26 cellular contexts compared by ENCODE assay signal in genomic region chr5:45417285-45417996, GRCh38.
"Had no signal": no experiment of that assay in that cellular context is flagged by ENCODE, and none has a peak within 500 bp of the region (broad histone marks: within the 10 kb centered on the region; RNA-seq: fewer than 3 reads in every experiment).

No MANE protein-coding gene starts in this region.

- ATAC-seq: activated CD8-positive, alpha-beta T cell treated with anti-CD3 and anti-CD28 coated beads, Interleukin-2, amount 10 ng/mL, durations not matched to agents 7 days and 5 days; K562; T-helper 17 cell; WTC11 had no signal

- H3K27ac ChIP-seq: adrenal gland, breast epithelium had no signal

- H3K9me3 ChIP-seq: adrenal gland, breast epithelium had no signal

- H3K36me3 ChIP-seq: adrenal gland, breast epithelium had no signal

- H3K27me3 ChIP-seq: adrenal gland, breast epithelium had no signal

- H3K4me3 ChIP-seq: adrenal gland, breast epithelium, K562 had no signal

- H3K4me1 ChIP-seq: adrenal gland, breast epithelium had no signal

- DNase-seq: activated CD4-positive, alpha-beta T cell treated with anti-CD3 and anti-CD28 coated beads for 48 hours; activated CD4-positive, alpha-beta T cell treated with anti-CD3 and anti-CD28 coated beads, Interleukin-2, amount 50 U/mL, for 4 hours; activated CD4-positive, CD25-positive, alpha-beta regulatory T cell treated with anti-CD3 and anti-CD28 coated beads, Interleukin-2, amount 50 U/mL, for 72 hours; activated CD8-positive, alpha-beta memory T cell treated with anti-CD3 and anti-CD28 coated beads, Interleukin-2, amount 50 U/mL, for 48 hours; activated CD8-positive, alpha-beta T cell treated with anti-CD3 and anti-CD28 coated beads, Interleukin-2, amount 10 ng/mL, durations not matched to agents 7 days and 5 days; activated naive CD4-positive, alpha-beta T cell treated with anti-CD3 and anti-CD28 coated beads, Interleukin-2, amount 50 U/mL, for 16 hours; activated naive CD8-positive, alpha-beta T cell treated with anti-CD3 and anti-CD28 coated beads, Interleukin-2, amount 10 ng/mL, durations not matched to agents 7 days and 5 days; activated T-cell treated with anti-CD3 and anti-CD28 coated beads, Interleukin-2, amount 50 U/mL, for 1 hour; adrenal gland; anterior cingulate cortex; caudate nucleus; Karpas-422; MM.1S; NCI-H1105; NCI-H1436; NCI-H1930; NCI-H345; NCI-H510A; NCI-H526 treated with DMSO at 0.1 percent for 48 hours; NCI-H82; SIG-M5; T-helper 17 cell; T-helper 9 cell had no signal

- FAIRE-seq: K562 had no signal
